1 cellular context compared by ENCODE assay signal in genomic region chr20:50286609-50287008, GRCh38.
TF ChIP-seq lines count a peak whose summit lies in the region.

No MANE protein-coding gene starts in this region.

TF ChIP-seq in HepG2, 621 proteins besides CTCF, POLR2A, EP300 and RAD21 (continued from another document):
- TF ChIP-seq, protein P1, sequence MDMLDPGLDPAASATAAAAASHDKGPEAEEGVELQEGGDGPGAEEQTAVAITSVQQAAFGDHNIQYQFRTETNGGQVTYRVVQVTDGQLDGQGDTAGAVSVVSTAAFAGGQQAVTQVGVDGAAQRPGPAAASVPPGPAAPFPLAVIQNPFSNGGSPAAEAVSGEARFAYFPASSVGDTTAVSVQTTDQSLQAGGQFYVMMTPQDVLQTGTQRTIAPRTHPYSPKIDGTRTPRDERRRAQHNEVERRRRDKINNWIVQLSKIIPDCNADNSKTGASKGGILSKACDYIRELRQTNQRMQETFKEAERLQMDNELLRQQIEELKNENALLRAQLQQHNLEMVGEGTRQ (IDR thresholded peaks at IDR 0.05; ENCODE audit: low read depth, low read length): peak; percentile 65
- TF ChIP-seq, protein P1 (CRISPR knock-in tag; IDR thresholded peaks at IDR 0.05; ENCODE audit: borderline replicate concordance): peak; percentile 76; the same call in 1 of the 2 replicates
- TF ChIP-seq NFYC (CRISPR knock-in tag; IDR thresholded peaks at IDR 0.05): peak; percentile 78
- no peak for TF ChIP-seq STAT6 (CRISPR knock-in tag; IDR thresholded peaks at IDR 0.05; ENCODE audit: borderline replicate concordance)
